25 cellular contexts compared by ENCODE assay signal in genomic region chr5:4659836-4660235, GRCh38.
"Had no signal": no experiment of that assay in that cellular context is flagged by ENCODE, and none has a peak within 500 bp of the region (broad histone marks: within the 10 kb centered on the region; RNA-seq: fewer than 3 reads in every experiment).

No MANE protein-coding gene starts in this region.

- H3K4me3 ChIP-seq: cardiac muscle cell, K562, SJSA1 had no signal

- H3K27ac ChIP-seq: brain microvascular endothelial cell, cardiac muscle cell, SJSA1 had no signal

- DNase-seq: activated CD4-positive, alpha-beta T cell treated with anti-CD3 and anti-CD28 coated beads for 48 hours; activated CD4-positive, alpha-beta T cell treated with anti-CD3 and anti-CD28 coated beads, Interleukin-2, amount 50 U/mL, for 4 hours; activated CD4-positive, CD25-positive, alpha-beta regulatory T cell treated with anti-CD3 and anti-CD28 coated beads, Interleukin-2, amount 50 U/mL, for 72 hours; activated CD8-positive, alpha-beta T cell treated with anti-CD3 and anti-CD28 coated beads, Interleukin-2, amount 10 ng/mL, durations not matched to agents 7 days and 5 days; activated effector memory CD4-positive, alpha-beta T cell treated with anti-CD3 and anti-CD28 coated beads, Interleukin-2, amount 50 U/mL, for 16 hours; activated naive CD4-positive, alpha-beta T cell treated with anti-CD3 and anti-CD28 coated beads for 36 hours; activated T-cell treated with anti-CD3 and anti-CD28 coated beads, Interleukin-2, amount 50 U/mL, for 24 hours; amygdala; brain microvascular endothelial cell; Karpas-422; NCI-H1092 treated with DMSO at 0.1 percent for 48 hours; NCI-H1417 treated with DMSO at 0.1 percent for 48 hours; NCI-H1694 treated with DMSO at 0.1 percent for 48 hours; NCI-H2029 treated with DMSO at 0.1 percent for 48 hours; NCI-H345; NCI-H510A; NCI-H526 treated with DMSO at 0.1 percent for 48 hours; NCI-H82; PC-3; SHP77; T-helper 1 cell had no signal

- H3K9me3 ChIP-seq: SJSA1 had no signal

- H3K27me3 ChIP-seq: brain microvascular endothelial cell, cardiac muscle cell, SJSA1 had no signal

- ATAC-seq: activated CD8-positive, alpha-beta T cell treated with anti-CD3 and anti-CD28 coated beads, Interleukin-2, amount 10 ng/mL, durations not matched to agents 7 days and 5 days; K562; PC-3; WTC11 had no signal

- H3K36me3 ChIP-seq: brain microvascular endothelial cell, cardiac muscle cell, SJSA1 had no signal

- H3K4me1 ChIP-seq: SJSA1 had no signal
